20 cellular contexts compared by ENCODE assay signal in genomic region chr11:13831707-13832106, GRCh38.
DNase-seq lines count a peak whose midpoint lies in the region; ATAC-seq lines count a peak whose summit lies in the region.
"Had no signal": no experiment of that assay in that cellular context is flagged by ENCODE, and none has a peak within 500 bp of the region (broad histone marks: within the 10 kb centered on the region; RNA-seq: fewer than 3 reads in every experiment).

No MANE protein-coding gene starts in this region.

- peak; percentile 47 for DNase-seq in NCI-H748 (lab: John Stamatoyannopoulos, UW; ENCODE audit: unreplicated experiment)
- no peak for DNase-seq in NCI-H748 treated with DMSO at 0.1 percent for 48 hours (lab: John Stamatoyannopoulos, UW)
- peak; percentile 80 for DNase-seq in NCI-H2171 (lab: John Stamatoyannopoulos, UW)
- DNase-seq in SHP77 (lab: John Stamatoyannopoulos, UW): peak; percentile 47 to 49
- DNase-seq in renal cortical epithelial cell (ENCODE audit: low read depth): peak; percentile 45
- no peak for DNase-seq in DMS114 treated with DMSO at 0.1 percent for 48 hours (lab: John Stamatoyannopoulos, UW; ENCODE audit: unreplicated experiment)
- DNase-seq in ureter (ENCODE audit: low spot score): no peak
- DNase-seq: activated CD4-positive, alpha-beta T cell treated with anti-CD3 and anti-CD28 coated beads, Interleukin-2, amount 50 U/mL, for 1 hour; activated naive CD4-positive, alpha-beta T cell treated with anti-CD3 and anti-CD28 coated beads, Interleukin-2, amount 50 U/mL, for 16 hours; activated T-cell treated with anti-CD3 and anti-CD28 coated beads, Interleukin-2, amount 50 U/mL, for 1 hour; dermis blood vessel endothelial cell; Karpas-422; lower lobe of right lung; natural killer cell; NCI-H2227 treated with DMSO at 0.1 percent for 48 hours; psoas muscle; stimulated activated naive B cell treated with anti-CD40 and anti-IgM and Interleukin-4, amounts not matched to agents 10 μg/mL and 1 μg/mL and 100 μg/mL, for 72 hours had no signal

- ATAC-seq in HG03457 (IDR thresholded peaks at IDR 0.05; ENCODE audit: unreplicated experiment): no peak
- ATAC-seq: A549; gastroesophageal sphincter; lower lobe of right lung; natural killer cell; psoas muscle; stimulated activated naive B cell treated with anti-CD40 and anti-IgM and Interleukin-4, amounts not matched to agents 10 μg/mL and 1 μg/mL and 100 μg/mL, for 72 hours had no signal

Comparison
In these comparisons a context has a peak if more than half of its experiments do, and no peak if none do; other contexts are left out.
1. DNase-seq: peak in NCI-H748 (single experiment), NCI-H2171 (single experiment), SHP77 (2 of 2) and renal cortical epithelial cell (single experiment); none in NCI-H748 treated with DMSO at 0.1 percent for 48 hours (single experiment), DMS114 treated with DMSO at 0.1 percent for 48 hours (single experiment) and ureter (single experiment).